Comparison of ENCODE assay signal across 1 cellular context in genomic region chr3:88149516-88150362, GRCh38.
TF ChIP-seq lines count a peak whose summit lies in the region.

Gene C3orf38 (plus strand): TSS chr3:88149959. CDS start chr3:88150053, 94 bp downstream.

TF ChIP-seq in HepG2, 621 proteins besides CTCF, POLR2A, EP300 and RAD21 (continued from another document and continues in another):
- TF ChIP-seq PITX1 (CRISPR knock-in tag; IDR thresholded peaks at IDR 0.05) (0 out of 2 replicates have a peak, but pooled peaks have one; percentile 56), SMC3 (IDR thresholded peaks at IDR 0.05; ENCODE audit: low read length) (no peak), HNRNPL (IDR thresholded peaks at IDR 0.05; ENCODE audit: low read depth, low read length) (0 out of 2 replicates have a peak, but pooled peaks have one; percentile 37), REXO4 (CRISPR knock-in tag; IDR thresholded peaks at IDR 0.05; ENCODE audit: borderline replicate concordance) (0 out of 2 replicates have a peak, but pooled peaks have one; percentile 46), ZNF841 (CRISPR knock-in tag; IDR thresholded peaks at IDR 0.05; ENCODE audit: borderline replicate concordance) (no peak), MZF1 (CRISPR knock-in tag; IDR thresholded peaks at IDR 0.05; ENCODE audit: borderline replicate concordance) (no peak), SP1 (IDR thresholded peaks at IDR 0.05) (no peak), SP1 (CRISPR knock-in tag; IDR thresholded peaks at IDR 0.05) (peak; percentile 64), FOSL1 (CRISPR knock-in tag; IDR thresholded peaks at IDR 0.05; ENCODE audit: borderline replicate concordance) (no peak), ZBTB8A (CRISPR knock-in tag; IDR thresholded peaks at IDR 0.05; ENCODE audit: borderline replicate concordance, low read depth) (peak; percentile 78; the same call in 1 of the 2 replicates), ATF7 (IDR thresholded peaks at IDR 0.05) (no peak), ATF7 (CRISPR knock-in tag; IDR thresholded peaks at IDR 0.05) (peak; percentile 57), BCL3 (CRISPR knock-in tag; IDR thresholded peaks at IDR 0.05) (peak; percentile 95), ZNF530 (CRISPR knock-in tag; IDR thresholded peaks at IDR 0.05; ENCODE audit: low read depth) (no peak), SIN3B (IDR thresholded peaks at IDR 0.05; ENCODE audit: low read length) (peak; percentile 85), ZNF674 (CRISPR knock-in tag; IDR thresholded peaks at IDR 0.05; ENCODE audit: low read depth) (no peak), NAIF1 (CRISPR knock-in tag; IDR thresholded peaks at IDR 0.05; ENCODE audit: borderline replicate concordance) (no peak; the same call in 1 of the 2 replicates), REL (CRISPR knock-in tag; conservative IDR thresholded peaks at IDR 0.05) (0 out of 2 replicates have a peak, but pooled peaks have one; percentile 37), ZNF343 (CRISPR knock-in tag; IDR thresholded peaks at IDR 0.05) (peak; percentile 71), UBTF (CRISPR knock-in tag; IDR thresholded peaks at IDR 0.05) (peak; percentile 73), TBL1XR1 (IDR thresholded peaks at IDR 0.05; ENCODE audit: borderline replicate concordance, low read length, partially characterized antibody) (no peak), ZNF253 (CRISPR knock-in tag; IDR thresholded peaks at IDR 0.05; ENCODE audit: borderline replicate concordance) (peak; percentile 68; the same call in 1 of the 2 replicates), NKX3-1 (CRISPR knock-in tag; IDR thresholded peaks at IDR 0.05) (no peak), ZNF224 (CRISPR knock-in tag; IDR thresholded peaks at IDR 0.05) (peak; percentile 92), NFKBIZ (CRISPR knock-in tag; IDR thresholded peaks at IDR 0.05) (peak; percentile 88; the same call in 1 of the 2 replicates), U2AF1 (optimal IDR thresholded peaks at IDR 0.05; ENCODE audit: low read depth, low read length) (no peak), DPF2 (CRISPR knock-in tag; IDR thresholded peaks at IDR 0.05; ENCODE audit: borderline replicate concordance, low read depth) (no peak), GZF1 (CRISPR knock-in tag; IDR thresholded peaks at IDR 0.05) (0 out of 2 replicates have a peak, but pooled peaks have one; percentile 67), ZNF124 (CRISPR knock-in tag; IDR thresholded peaks at IDR 0.05) (0 out of 2 replicates have a peak, but pooled peaks have one; percentile 59), JUN (CRISPR knock-in tag; IDR thresholded peaks at IDR 0.05) (peak; percentile 86), ZSCAN22 (CRISPR knock-in tag; IDR thresholded peaks at IDR 0.05) (peak; percentile 55; the same call in 1 of the 2 replicates), ZNF512 (CRISPR knock-in tag; IDR thresholded peaks at IDR 0.05) (no peak), WIZ (CRISPR knock-in tag; IDR thresholded peaks at IDR 0.05) (peak; percentile 85; the same call in 1 of the 2 replicates), ZNF383 (CRISPR knock-in tag; IDR thresholded peaks at IDR 0.05; ENCODE audit: borderline replicate concordance) (no peak), TARDBP (CRISPR knock-in tag; IDR thresholded peaks at IDR 0.05) (peak; percentile 70), ZNF329 (CRISPR knock-in tag; IDR thresholded peaks at IDR 0.05; ENCODE audit: low read depth) (0 out of 2 replicates have a peak, but pooled peaks have one; percentile 52), GFI1 (CRISPR knock-in tag; IDR thresholded peaks at IDR 0.05; ENCODE audit: borderline replicate concordance) (0 out of 2 replicates have a peak, but pooled peaks have one; percentile 29), FLYWCH1 (CRISPR knock-in tag; IDR thresholded peaks at IDR 0.05) (peak; percentile 75; the same call in 1 of the 2 replicates), ZMYM3 (CRISPR knock-in tag; IDR thresholded peaks at IDR 0.05) (peak; percentile 15; the same call in 1 of the 2 replicates), SCMH1 (CRISPR knock-in tag; IDR thresholded peaks at IDR 0.05; ENCODE audit: borderline replicate concordance) (no peak), TCF7 (IDR thresholded peaks at IDR 0.05; ENCODE audit: low read depth) (no peak), TBX3 (IDR thresholded peaks at IDR 0.05; ENCODE audit: borderline replicate concordance) (no peak)
- TF ChIP-seq, protein P1, sequence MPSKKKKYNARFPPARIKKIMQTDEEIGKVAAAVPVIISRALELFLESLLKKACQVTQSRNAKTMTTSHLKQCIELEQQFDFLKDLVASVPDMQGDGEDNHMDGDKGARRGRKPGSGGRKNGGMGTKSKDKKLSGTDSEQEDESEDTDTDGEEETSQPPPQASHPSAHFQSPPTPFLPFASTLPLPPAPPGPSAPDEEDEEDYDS (CRISPR knock-in tag; IDR thresholded peaks at IDR 0.05): peak; percentile 49
- TF ChIP-seq, protein P2, sequence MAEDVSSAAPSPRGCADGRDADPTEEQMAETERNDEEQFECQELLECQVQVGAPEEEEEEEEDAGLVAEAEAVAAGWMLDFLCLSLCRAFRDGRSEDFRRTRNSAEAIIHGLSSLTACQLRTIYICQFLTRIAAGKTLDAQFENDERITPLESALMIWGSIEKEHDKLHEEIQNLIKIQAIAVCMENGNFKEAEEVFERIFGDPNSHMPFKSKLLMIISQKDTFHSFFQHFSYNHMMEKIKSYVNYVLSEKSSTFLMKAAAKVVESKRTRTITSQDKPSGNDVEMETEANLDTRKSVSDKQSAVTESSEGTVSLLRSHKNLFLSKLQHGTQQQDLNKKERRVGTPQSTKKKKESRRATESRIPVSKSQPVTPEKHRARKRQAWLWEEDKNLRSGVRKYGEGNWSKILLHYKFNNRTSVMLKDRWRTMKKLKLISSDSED (CRISPR knock-in tag; IDR thresholded peaks at IDR 0.05): no peak
- TF ChIP-seq, protein P3, sequence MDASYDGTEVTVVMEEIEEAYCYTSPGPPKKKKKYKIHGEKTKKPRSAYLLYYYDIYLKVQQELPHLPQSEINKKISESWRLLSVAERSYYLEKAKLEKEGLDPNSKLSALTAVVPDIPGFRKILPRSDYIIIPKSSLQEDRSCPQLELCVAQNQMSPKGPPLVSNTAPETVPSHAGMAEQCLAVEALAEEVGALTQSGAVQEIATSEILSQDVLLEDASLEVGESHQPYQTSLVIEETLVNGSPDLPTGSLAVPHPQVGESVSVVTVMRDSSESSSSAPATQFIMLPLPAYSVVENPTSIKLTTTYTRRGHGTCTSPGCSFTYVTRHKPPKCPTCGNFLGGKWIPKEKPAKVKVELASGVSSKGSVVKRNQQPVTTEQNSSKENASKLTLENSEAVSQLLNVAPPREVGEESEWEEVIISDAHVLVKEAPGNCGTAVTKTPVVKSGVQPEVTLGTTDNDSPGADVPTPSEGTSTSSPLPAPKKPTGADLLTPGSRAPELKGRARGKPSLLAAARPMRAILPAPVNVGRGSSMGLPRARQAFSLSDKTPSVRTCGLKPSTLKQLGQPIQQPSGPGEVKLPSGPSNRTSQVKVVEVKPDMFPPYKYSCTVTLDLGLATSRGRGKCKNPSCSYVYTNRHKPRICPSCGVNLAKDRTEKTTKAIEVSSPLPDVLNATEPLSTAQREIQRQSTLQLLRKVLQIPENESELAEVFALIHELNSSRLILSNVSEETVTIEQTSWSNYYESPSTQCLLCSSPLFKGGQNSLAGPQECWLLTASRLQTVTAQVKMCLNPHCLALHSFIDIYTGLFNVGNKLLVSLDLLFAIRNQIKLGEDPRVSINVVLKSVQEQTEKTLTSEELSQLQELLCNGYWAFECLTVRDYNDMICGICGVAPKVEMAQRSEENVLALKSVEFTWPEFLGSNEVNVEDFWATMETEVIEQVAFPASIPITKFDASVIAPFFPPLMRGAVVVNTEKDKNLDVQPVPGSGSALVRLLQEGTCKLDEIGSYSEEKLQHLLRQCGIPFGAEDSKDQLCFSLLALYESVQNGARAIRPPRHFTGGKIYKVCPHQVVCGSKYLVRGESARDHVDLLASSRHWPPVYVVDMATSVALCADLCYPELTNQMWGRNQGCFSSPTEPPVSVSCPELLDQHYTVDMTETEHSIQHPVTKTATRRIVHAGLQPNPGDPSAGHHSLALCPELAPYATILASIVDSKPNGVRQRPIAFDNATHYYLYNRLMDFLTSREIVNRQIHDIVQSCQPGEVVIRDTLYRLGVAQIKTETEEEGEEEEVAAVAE (CRISPR knock-in tag; IDR thresholded peaks at IDR 0.05; ENCODE audit: borderline replicate concordance): no peak
- TF ChIP-seq, protein P4, sequence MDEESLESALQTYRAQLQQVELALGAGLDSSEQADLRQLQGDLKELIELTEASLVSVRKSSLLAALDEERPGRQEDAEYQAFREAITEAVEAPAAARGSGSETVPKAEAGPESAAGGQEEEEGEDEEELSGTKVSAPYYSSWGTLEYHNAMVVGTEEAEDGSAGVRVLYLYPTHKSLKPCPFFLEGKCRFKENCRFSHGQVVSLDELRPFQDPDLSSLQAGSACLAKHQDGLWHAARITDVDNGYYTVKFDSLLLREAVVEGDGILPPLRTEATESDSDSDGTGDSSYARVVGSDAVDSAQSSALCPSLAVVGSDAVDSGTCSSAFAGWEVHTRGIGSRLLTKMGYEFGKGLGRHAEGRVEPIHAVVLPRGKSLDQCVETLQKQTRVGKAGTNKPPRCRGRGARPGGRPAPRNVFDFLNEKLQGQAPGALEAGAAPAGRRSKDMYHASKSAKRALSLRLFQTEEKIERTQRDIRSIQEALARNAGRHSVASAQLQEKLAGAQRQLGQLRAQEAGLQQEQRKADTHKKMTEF (CRISPR knock-in tag; IDR thresholded peaks at IDR 0.05): peak; percentile 97
- TF ChIP-seq, protein P5, sequence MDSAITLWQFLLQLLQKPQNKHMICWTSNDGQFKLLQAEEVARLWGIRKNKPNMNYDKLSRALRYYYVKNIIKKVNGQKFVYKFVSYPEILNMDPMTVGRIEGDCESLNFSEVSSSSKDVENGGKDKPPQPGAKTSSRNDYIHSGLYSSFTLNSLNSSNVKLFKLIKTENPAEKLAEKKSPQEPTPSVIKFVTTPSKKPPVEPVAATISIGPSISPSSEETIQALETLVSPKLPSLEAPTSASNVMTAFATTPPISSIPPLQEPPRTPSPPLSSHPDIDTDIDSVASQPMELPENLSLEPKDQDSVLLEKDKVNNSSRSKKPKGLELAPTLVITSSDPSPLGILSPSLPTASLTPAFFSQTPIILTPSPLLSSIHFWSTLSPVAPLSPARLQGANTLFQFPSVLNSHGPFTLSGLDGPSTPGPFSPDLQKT (CRISPR knock-in tag; IDR thresholded peaks at IDR 0.05; ENCODE audit: borderline replicate concordance): no peak
- TF ChIP-seq, protein P6, sequence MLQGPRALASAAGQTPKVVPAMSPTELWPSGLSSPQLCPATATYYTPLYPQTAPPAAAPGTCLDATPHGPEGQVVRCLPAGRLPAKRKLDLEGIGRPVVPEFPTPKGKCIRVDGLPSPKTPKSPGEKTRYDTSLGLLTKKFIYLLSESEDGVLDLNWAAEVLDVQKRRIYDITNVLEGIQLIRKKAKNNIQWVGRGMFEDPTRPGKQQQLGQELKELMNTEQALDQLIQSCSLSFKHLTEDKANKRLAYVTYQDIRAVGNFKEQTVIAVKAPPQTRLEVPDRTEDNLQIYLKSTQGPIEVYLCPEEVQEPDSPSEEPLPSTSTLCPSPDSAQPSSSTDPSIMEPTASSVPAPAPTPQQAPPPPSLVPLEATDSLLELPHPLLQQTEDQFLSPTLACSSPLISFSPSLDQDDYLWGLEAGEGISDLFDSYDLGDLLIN (CRISPR knock-in tag; IDR thresholded peaks at IDR 0.05; ENCODE audit: borderline replicate concordance): peak; percentile 47; the same call in 1 of the 2 replicates
- TF ChIP-seq, protein P7, sequence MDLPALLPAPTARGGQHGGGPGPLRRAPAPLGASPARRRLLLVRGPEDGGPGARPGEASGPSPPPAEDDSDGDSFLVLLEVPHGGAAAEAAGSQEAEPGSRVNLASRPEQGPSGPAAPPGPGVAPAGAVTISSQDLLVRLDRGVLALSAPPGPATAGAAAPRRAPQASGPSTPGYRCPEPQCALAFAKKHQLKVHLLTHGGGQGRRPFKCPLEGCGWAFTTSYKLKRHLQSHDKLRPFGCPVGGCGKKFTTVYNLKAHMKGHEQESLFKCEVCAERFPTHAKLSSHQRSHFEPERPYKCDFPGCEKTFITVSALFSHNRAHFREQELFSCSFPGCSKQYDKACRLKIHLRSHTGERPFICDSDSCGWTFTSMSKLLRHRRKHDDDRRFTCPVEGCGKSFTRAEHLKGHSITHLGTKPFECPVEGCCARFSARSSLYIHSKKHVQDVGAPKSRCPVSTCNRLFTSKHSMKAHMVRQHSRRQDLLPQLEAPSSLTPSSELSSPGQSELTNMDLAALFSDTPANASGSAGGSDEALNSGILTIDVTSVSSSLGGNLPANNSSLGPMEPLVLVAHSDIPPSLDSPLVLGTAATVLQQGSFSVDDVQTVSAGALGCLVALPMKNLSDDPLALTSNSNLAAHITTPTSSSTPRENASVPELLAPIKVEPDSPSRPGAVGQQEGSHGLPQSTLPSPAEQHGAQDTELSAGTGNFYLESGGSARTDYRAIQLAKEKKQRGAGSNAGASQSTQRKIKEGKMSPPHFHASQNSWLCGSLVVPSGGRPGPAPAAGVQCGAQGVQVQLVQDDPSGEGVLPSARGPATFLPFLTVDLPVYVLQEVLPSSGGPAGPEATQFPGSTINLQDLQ (CRISPR knock-in tag; IDR thresholded peaks at IDR 0.05): peak; percentile 32
